In the genomic region with DNA sequence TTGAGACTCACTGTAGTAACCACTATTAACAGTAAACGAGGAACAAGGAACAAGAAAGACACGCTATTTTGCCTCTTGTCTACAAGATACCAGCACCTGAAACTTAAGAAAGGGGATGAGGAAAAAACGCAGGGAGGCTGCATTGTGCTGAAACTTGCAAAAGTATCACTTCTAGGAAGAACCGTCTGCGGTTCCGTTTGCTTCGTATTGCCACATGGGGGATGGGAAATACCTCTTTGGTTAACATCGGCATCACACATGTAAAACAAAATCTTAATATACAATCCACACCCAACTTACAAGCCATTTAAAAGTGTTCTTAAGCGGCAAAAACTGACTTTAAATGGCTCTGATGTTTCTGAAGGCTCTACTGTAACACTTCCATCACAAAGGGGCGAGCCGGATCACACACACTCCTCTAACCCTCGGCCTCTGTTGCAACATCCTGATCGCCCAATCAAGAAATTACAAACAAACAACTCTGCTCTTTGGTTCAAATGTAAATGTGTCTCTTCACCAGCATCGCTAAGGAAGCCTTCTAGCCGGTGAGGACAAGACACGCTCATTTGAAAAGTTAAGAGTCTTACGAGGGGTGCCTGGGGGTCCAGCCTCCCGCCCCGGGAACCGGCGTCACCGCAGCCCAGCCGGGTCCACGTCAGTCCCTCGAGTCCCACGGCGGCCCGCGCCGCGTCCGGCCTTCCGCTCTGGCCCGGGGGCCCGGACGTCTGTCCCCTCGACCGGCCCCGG, we compare ENCODE assay signal across 7 cellular contexts. TPM values are rescaled to one million over a fixed set of nuclear protein-coding genes. Genes with fewer than 3 reads are reported as not detected.
DNase-seq lines count a peak whose midpoint lies in the region; ATAC-seq and TF ChIP-seq lines count a peak whose summit lies in the region.

No MANE protein-coding gene starts in this region.

- H3K9me3 Mint-ChIP-seq in activated CD4-positive, alpha-beta T cell treated with anti-CD3 and anti-CD28 coated beads, Interleukin-2, amount 10 ng/mL, durations not matched to agents 24 days and 14 days = no peaks in the 10 kb centered on the region

- intact Hi-C loops in activated CD4-positive, alpha-beta T cell treated with anti-CD3 and anti-CD28 coated beads, Interleukin-2, amount 10 ng/mL, durations not matched to agents 24 days and 14 days (cut with micrococcal nuclease) = loop anchor here (2.0 to 5.0 kb wide), 3 partner anchors 80 to 970 kb away; a partner anchor contains a TSS

- peaks cover 4% of the 10 kb centered on the region for H3K36me3 ChIP-seq in ES-I3 (ENCODE audit: insufficient read depth, low read length)
- peaks cover 24% of the 10 kb centered on the region for H3K36me3 ChIP-seq in HUES64 (ENCODE audit: insufficient read depth, low read length)
- H3K36me3 ChIP-seq in neuron (ENCODE audit: insufficient read depth, low read length) = peaks cover 19% of the 10 kb centered on the region

- ATAC-seq in GM18909 (IDR thresholded peaks at IDR 0.05; ENCODE audit: poor library complexity, unreplicated experiment) = no peak

- no peak overlapping the region for H2AFZ ChIP-seq in neuron (ENCODE audit: low read depth, low read length)

- H3K9ac ChIP-seq in ES-I3 (ENCODE audit: low read depth, low read length) (peak overlapping the region; percentile 93), HUES64 (ENCODE audit: low read depth, low read length) (peak overlapping the region; percentile 92)

- no peak for TF ChIP-seq POLR2A in erythroblast (IDR thresholded peaks at IDR 0.05; ENCODE audit: low read length)

- peaks cover 20% of the 10 kb centered on the region for H3K4me1 Mint-ChIP-seq in activated CD4-positive, alpha-beta T cell treated with anti-CD3 and anti-CD28 coated beads, Interleukin-2, amount 10 ng/mL, durations not matched to agents 24 days and 14 days

- H3K4me1 ChIP-seq in ES-I3 (ENCODE audit: insufficient read depth, low read length) (peaks cover 8% of the 10 kb centered on the region), HUES64 (ENCODE audit: insufficient read depth, low read length) (peaks cover 7% of the 10 kb centered on the region; the same call in 1 of the 2 replicates), neuron (ENCODE audit: insufficient read depth, low read length) (peaks cover 37% of the 10 kb centered on the region)

- peak overlapping the region; percentile 82 for H3K27ac Mint-ChIP-seq in activated CD4-positive, alpha-beta T cell treated with anti-CD3 and anti-CD28 coated beads, Interleukin-2, amount 10 ng/mL, durations not matched to agents 24 days and 14 days

- H3K27me3 ChIP-seq in HUES64 (ENCODE audit: insufficient read depth, low read length) (no peaks in the 10 kb centered on the region), neuron (ENCODE audit: insufficient read depth, low read length) (no peaks in the 10 kb centered on the region)

- H3K36me3 Mint-ChIP-seq in activated CD4-positive, alpha-beta T cell treated with anti-CD3 and anti-CD28 coated beads, Interleukin-2, amount 10 ng/mL, durations not matched to agents 24 days and 14 days (ENCODE audit: low read depth) = peaks cover 24% of the 10 kb centered on the region

- H3K27me3 Mint-ChIP-seq in activated CD4-positive, alpha-beta T cell treated with anti-CD3 and anti-CD28 coated beads, Interleukin-2, amount 10 ng/mL, durations not matched to agents 24 days and 14 days = peaks cover 2% of the 10 kb centered on the region

- peak; percentile 84 for DNase-seq in activated CD4-positive, alpha-beta T cell treated with anti-CD3 and anti-CD28 coated beads, Interleukin-2, amount 10 ng/mL, durations not matched to agents 24 days and 14 days
- DNase-seq in erythroblast (lab: John Stamatoyannopoulos, UW) (peak; percentile 62 to 78), mesenteric fat pad (ENCODE audit: low spot score) (no peak)

- no peaks in the 10 kb centered on the region for H3K9me3 ChIP-seq in ES-I3 (ENCODE audit: control insufficient read depth, insufficient read depth, low read length)
- no peaks in the 10 kb centered on the region for H3K9me3 ChIP-seq in HUES64 (ENCODE audit: insufficient read depth, low read depth, low read length)
- H3K9me3 ChIP-seq in neuron (ENCODE audit: low read length) = no peaks in the 10 kb centered on the region

- 2% methylated on average over 39 of the region's 39 CpGs for WGBS in HUES64

- H3K4me3 ChIP-seq in HUES64 (ENCODE audit: low read length) = peak overlapping the region; percentile 91
- peak overlapping the region; percentile 91 for H3K4me3 ChIP-seq in neuron (ENCODE audit: low read length)

- H3K27ac ChIP-seq in HUES64 (ENCODE audit: low read depth, low read length) = peak overlapping the region; percentile 95

- peak overlapping the region; percentile 94 for H3K4me3 Mint-ChIP-seq in activated CD4-positive, alpha-beta T cell treated with anti-CD3 and anti-CD28 coated beads, Interleukin-2, amount 10 ng/mL, durations not matched to agents 24 days and 14 days

RNA-seq across cellular contexts. Expression of a gene that starts 0.6 kb away (rescaled TPM):
- 26.6 TPM for polyA plus RNA-seq in HUES64 (2013, experiment 1 of 2)
- 25.8 TPM for polyA plus RNA-seq in HUES64 (2013, experiment 2 of 2)
- 79.2 and 81.2 TPM in 2 replicates for total RNA-seq in activated CD4-positive, alpha-beta T cell treated with anti-CD3 and anti-CD28 coated beads, Interleukin-2, amount 10 ng/mL, durations not matched to agents 24 days and 14 days
- 71.8 TPM for total RNA-seq in mesenteric fat pad

RNA-seq across cellular contexts. Expression of a gene that starts 42.6 kb away (rescaled TPM):
- polyA plus RNA-seq in HUES64 (2013, experiment 1 of 2) = 7.0 TPM
- 8.4 TPM for polyA plus RNA-seq in HUES64 (2013, experiment 2 of 2)
- 19.6 and 20.6 TPM in 2 replicates for total RNA-seq in activated CD4-positive, alpha-beta T cell treated with anti-CD3 and anti-CD28 coated beads, Interleukin-2, amount 10 ng/mL, durations not matched to agents 24 days and 14 days
- 11.4 TPM for total RNA-seq in mesenteric fat pad
